In genomic region chr5:10556893-10557746, GRCh38 we compare ENCODE assay signal across 18 cellular contexts. TPM values are rescaled to one million over a fixed set of nuclear protein-coding genes. Genes with fewer than 3 reads are reported as not detected.
A peak's percentile ranks its signal among the peaks of the same experiment; 100 is the strongest.
DNase-seq lines count a peak whose midpoint lies in the region; FAIRE-seq and TF ChIP-seq lines count a peak whose summit lies in the region.
"Had no signal": no experiment of that assay in that cellular context is flagged by ENCODE, and none has a peak within 500 bp of the region (broad histone marks: within the 10 kb centered on the region; RNA-seq: fewer than 3 reads in every experiment).

No MANE protein-coding gene starts in this region.

- POLR2A ChIA-PET in H1 (lab: Charles Lee; ENCODE audit: partially characterized antibody): no interaction called here

- TF ChIP-seq CTCF in OCI-LY3 (IDR thresholded peaks at IDR 0.05; ENCODE audit: low read depth, low read length): no peak
- no peak for TF ChIP-seq CTCF in H1 (IDR thresholded peaks at IDR 0.05; ENCODE audit: control extremely low read depth in 1 of 3, insufficient read depth in 1 of 3, low read depth in 1 of 3, low read length in 3 of 3)

- H3K79me2 ChIP-seq in OCI-LY3 (ENCODE audit: low read length): no peaks in the 10 kb centered on the region
- no peaks in the 10 kb centered on the region for H3K79me2 ChIP-seq in H1 (ENCODE audit: control insufficient read depth in 1 of 2, insufficient read depth in 2 of 2, low read length in 2 of 2)
- H3K79me2 ChIP-seq in trophoblast cell (ENCODE audit: control insufficient read depth, insufficient read depth, low read length, poor library complexity): no peaks in the 10 kb centered on the region

- no peak overlapping the region for H3K14ac ChIP-seq in H1 (ENCODE audit: insufficient read length)
- H3K14ac ChIP-seq in trophoblast cell (ENCODE audit: low read length): peak overlapping the region; percentile 19

- WGBS in H1 (ENCODE audit: extremely low coverage in 1 of 2, insufficient coverage in 1 of 2, insufficient read length in 1 of 2, insufficient replicate concordance in 2 of 2, low coverage in 1 of 2, low lambda C conversion rate in 2 of 2, missing lambda C conversion rate in 1 of 2), 2 experiments: 86% methylated on average over 10 of the region's 11 CpGs; no CpG with 5 or more reads in 1 of the 2 experiments
- no CpG with 5 or more reads among the region's 11 CpGs for WGBS in trophoblast cell (ENCODE audit: extremely low coverage, insufficient coverage, insufficient read length)

- H2BK12ac ChIP-seq in H1 (ENCODE audit: low read depth, low read length): peak overlapping the region; percentile 91; the same call in 1 of the 2 replicates
- H2BK12ac ChIP-seq in trophoblast cell (ENCODE audit: low read length): peak overlapping the region; percentile 78

- TF ChIP-seq RAD21 in H1 (IDR thresholded peaks at IDR 0.05 in 1 of 2, conservative IDR thresholded peaks at IDR 0.05 in 1 of 2; ENCODE audit: low read depth in 2 of 2, low read length in 2 of 2): no peak

- H3K23me2 ChIP-seq in H1 (ENCODE audit: low read depth, low read length): no peaks in the 10 kb centered on the region

- H3K9ac ChIP-seq in OCI-LY3 (ENCODE audit: low read length) (peak overlapping the region; percentile 40; the same call in 1 of the 2 replicates), H1 (replicated peaks in 1 of 4; ENCODE audit: extremely low read depth in 1 of 4, low read depth in 3 of 4, low read length in 3 of 4) (no peak overlapping the region), trophoblast cell (ENCODE audit: low read length) (no peak overlapping the region)

- H2AK5ac ChIP-seq in H1 (ENCODE audit: low read depth, low read length) (no peak overlapping the region), trophoblast cell (ENCODE audit: low read length) (peak overlapping the region; percentile 59)

- no peak for TF ChIP-seq POLR2A in H1 (IDR thresholded peaks at IDR 0.05; ENCODE audit: control extremely low read depth in 1 of 2, low read depth in 2 of 2, low read length in 2 of 2)

- H3K4me2 ChIP-seq in OCI-LY3 (ENCODE audit: low read length) (peak overlapping the region; percentile 96), H1 (ENCODE audit: insufficient read depth in 1 of 2, low read depth in 2 of 2, low read length in 2 of 2) (no peak overlapping the region), trophoblast cell (ENCODE audit: low read length) (no peak overlapping the region)

- H2BK120ac ChIP-seq in H1 (replicated peaks; ENCODE audit: low read depth, low read length): no peak overlapping the region
- peak overlapping the region; percentile 46 for H2BK120ac ChIP-seq in trophoblast cell (ENCODE audit: insufficient read depth, low read length, poor library complexity)

- H3K27ac ChIP-seq in OCI-LY3 (ENCODE audit: low read length): peak overlapping the region; percentile 56; the same call in 1 of the 2 replicates
- no peak overlapping the region for H3K27ac ChIP-seq in H1 (ENCODE audit: low read depth, low read length)
- H3K27ac ChIP-seq in trophoblast cell (ENCODE audit: low read depth, low read length): no peak overlapping the region
- H3K27ac ChIP-seq: gastrocnemius medialis, Peyer's patch had no signal

- DNase-seq in ELR (ENCODE audit: low read depth): peak; percentile 35
- no peak for DNase-seq in H1 (ENCODE audit: low read depth in 1 of 2, low spot score in 2 of 2)
- no peak for DNase-seq in trophoblast cell
- DNase-seq in putamen (ENCODE audit: low spot score): no peak
- DNase-seq in DMS79 treated with DMSO at 0.1 percent for 48 hours (lab: John Stamatoyannopoulos, UW): no peak
- no peak for DNase-seq in GM19239 (ENCODE audit: insufficient read length, low spot score)
- no peak for DNase-seq in NCI-H2196 (lab: John Stamatoyannopoulos, UW; ENCODE audit: unreplicated experiment)
- DNase-seq: activated CD8-positive, alpha-beta memory T cell treated with anti-CD3 and anti-CD28 coated beads, Interleukin-2, amount 50 U/mL, for 4 hours; activated naive CD4-positive, alpha-beta T cell treated with anti-CD3 and anti-CD28 coated beads, Interleukin-2, amount 50 U/mL, for 16 hours; C1 segment of cervical spinal cord; gastrocnemius medialis; NCI-H2029; NCI-H526; nucleus accumbens; stimulated activated naive CD4-positive, alpha-beta T cell had no signal

- no peak overlapping the region for H2BK5ac ChIP-seq in H1 (ENCODE audit: low read depth, low read length)
- no peak overlapping the region for H2BK5ac ChIP-seq in trophoblast cell (ENCODE audit: low read depth, low read length, poor library complexity)

- peak overlapping the region; percentile 65 for H3K4me3 ChIP-seq in OCI-LY3 (ENCODE audit: low read length)
- H3K4me3 ChIP-seq in H1 (ENCODE audit: extremely low read depth in 1 of 4, insufficient read depth in 2 of 4, low read depth in 3 of 4, low read length in 4 of 4): no peak overlapping the region
- no peak overlapping the region for H3K4me3 ChIP-seq in trophoblast cell (ENCODE audit: low read depth, low read length)
- H3K4me3 ChIP-seq: gastrocnemius medialis, Peyer's patch had no signal

- no peak for TF ChIP-seq EP300 in H1 (IDR thresholded peaks at IDR 0.05; ENCODE audit: borderline replicate concordance in 1 of 2, low read depth in 2 of 2, low read length in 2 of 2)

- H4K91ac ChIP-seq in H1 (replicated peaks; ENCODE audit: insufficient read length, low read length): no peak overlapping the region
- peak overlapping the region; percentile 30 for H4K91ac ChIP-seq in trophoblast cell (ENCODE audit: low read depth, low read length)

- H3K36me3 ChIP-seq in OCI-LY3 (replicated peaks; ENCODE audit: low read depth, low read length): no peaks in the 10 kb centered on the region
- no peaks in the 10 kb centered on the region for H3K36me3 ChIP-seq in H1 (ENCODE audit: control insufficient read depth in 2 of 4, insufficient read depth in 4 of 4, low read length in 3 of 4)
- no peaks in the 10 kb centered on the region for H3K36me3 ChIP-seq in trophoblast cell (ENCODE audit: control insufficient read depth in 1 of 2, insufficient read depth in 2 of 2, low read length in 2 of 2)
- H3K36me3 ChIP-seq: brain microvascular endothelial cell, gastrocnemius medialis, Peyer's patch had no signal

- H3K23ac ChIP-seq in H1 (ENCODE audit: insufficient read length): no peak overlapping the region
- no peak overlapping the region for H3K23ac ChIP-seq in trophoblast cell (ENCODE audit: low read length)

- FAIRE-seq in H1 (lab: Jason Lieb, UNC): no peak
- FAIRE-seq in GM19239 (lab: Jason Lieb, UNC): no peak

- no peak overlapping the region for H4K8ac ChIP-seq in H1 (ENCODE audit: extremely low read depth, insufficient read depth, low read length)
- no peak overlapping the region for H4K8ac ChIP-seq in trophoblast cell (ENCODE audit: low read depth, low read length)

- H4K12ac ChIP-seq in trophoblast cell (ENCODE audit: low read depth, low read length): no peak overlapping the region

- no peaks in the 10 kb centered on the region for H3K79me1 ChIP-seq in H1 (ENCODE audit: low read depth, low read length)
- H3K79me1 ChIP-seq in trophoblast cell (ENCODE audit: low read length): peaks cover 23% of the 10 kb centered on the region

- H4K20me1 ChIP-seq in OCI-LY3 (ENCODE audit: insufficient read depth, low read length): no peaks in the 10 kb centered on the region
- no peaks in the 10 kb centered on the region for H4K20me1 ChIP-seq in H1 (replicated peaks in 1 of 2; ENCODE audit: control insufficient read depth in 1 of 2, insufficient read depth in 2 of 2, low read length in 2 of 2)

- H2BK15ac ChIP-seq in H1 (ENCODE audit: low read length): peak overlapping the region; percentile 25; the same call in 1 of the 2 replicates

- no peak overlapping the region for H3K56ac ChIP-seq in H1 (replicated peaks; ENCODE audit: insufficient read length, low read depth, low read length)

- no peaks in the 10 kb centered on the region for H3K9me3 ChIP-seq in OCI-LY3 (ENCODE audit: insufficient read depth, low read length)
- no peaks in the 10 kb centered on the region for H3K9me3 ChIP-seq in H1 (ENCODE audit: insufficient read depth in 2 of 2, low read depth in 1 of 2, low read length in 1 of 2)
- H3K9me3 ChIP-seq in trophoblast cell (ENCODE audit: insufficient read depth, low read depth, low read length): no peaks in the 10 kb centered on the region
- H3K9me3 ChIP-seq: gastrocnemius medialis, Peyer's patch had no signal

- CTCF ChIA-PET in H1 (lab: Charles Lee; ENCODE audit: partially characterized antibody): interaction anchor here (0.9 to 3.1 kb wide), 8 partner anchors 55 to 132 kb away, joined by 3 to 12 read pairs (median 4); no protein-coding TSS in a partner anchor

- no peak overlapping the region for H3K4ac ChIP-seq in H1 (replicated peaks; ENCODE audit: insufficient read length, low read depth, low read length)
- no peak overlapping the region for H3K4ac ChIP-seq in trophoblast cell (ENCODE audit: low read depth, low read length)

- H2BK20ac ChIP-seq in H1 (ENCODE audit: low read length): peak overlapping the region; percentile 75; the same call in 1 of the 2 replicates

- H3K27me3 ChIP-seq in OCI-LY3 (ENCODE audit: low read depth, low read length): peaks cover 5% of the 10 kb centered on the region
- H3K27me3 ChIP-seq in H1 (replicated peaks in 1 of 4; ENCODE audit: control insufficient read depth in 3 of 4, extremely low read depth in 1 of 4, insufficient read depth in 3 of 4, low read length in 3 of 4): peaks cover 0 to 10% (median 7%) of the 10 kb centered on the region in 4 experiments; a peak in 6 of 7 replicates
- no peaks in the 10 kb centered on the region for H3K27me3 ChIP-seq in trophoblast cell (ENCODE audit: insufficient read depth, low read length)
- H3K27me3 ChIP-seq: brain microvascular endothelial cell, Peyer's patch had no signal

- H3K18ac ChIP-seq in H1 (ENCODE audit: extremely low read depth, low read length) (no peak overlapping the region), trophoblast cell (ENCODE audit: low read length) (no peak overlapping the region)

- peaks cover 54% of the 10 kb centered on the region for H3K4me1 ChIP-seq in OCI-LY3 (ENCODE audit: low read length)
- H3K4me1 ChIP-seq in H1 (replicated peaks in 1 of 4; ENCODE audit: control insufficient read depth in 3 of 4, insufficient read depth in 4 of 4, low read length in 3 of 4): peaks cover 2 to 7% (median 4%) of the 10 kb centered on the region in 4 experiments
- peaks cover 19 to 34% of the 10 kb centered on the region in 2 experiments for H3K4me1 ChIP-seq in trophoblast cell (ENCODE audit: control insufficient read depth in 1 of 2, insufficient read depth in 2 of 2, low read length in 2 of 2)
- H3K4me1 ChIP-seq: gastrocnemius medialis, Peyer's patch had no signal

- H4K5ac ChIP-seq in H1 (ENCODE audit: insufficient read length, low read depth, low read length): no peak overlapping the region

- H2AFZ ChIP-seq in OCI-LY3 (ENCODE audit: low read depth, low read length) (no peak overlapping the region), H1 (ENCODE audit: low read length) (no peak overlapping the region), trophoblast cell (ENCODE audit: insufficient read depth, low read length, poor library complexity) (no peak overlapping the region)

RNA-seq across cellular contexts. Expression of gene ANKRD33B, which starts 6.8 kb away (rescaled TPM):
- 20.5 and 20.6 TPM in 2 replicates for total RNA-seq in H1 (2021; fragmentation: NEBNext Ultra II Directional; extraction: Animal tissue kit (Norgen Biotek cat#: 25700))
- 6.9 and 7.1 TPM in 2 replicates for polyA plus RNA-seq in H1 (2011; rRNA removed)
- polyA plus RNA-seq in H1 (2011; cell fraction: cytosol; rRNA removed): 5.4 TPM
- polyA plus RNA-seq in H1 (2011; cell fraction: nucleus; rRNA removed): 10.9 TPM
- polyA plus RNA-seq in H1 (2012, experiment 1 of 2): 8.6 to 11.9 TPM (median 11.1 TPM) in 4 replicates
- 2.7 TPM for polyA plus RNA-seq in H1 (2012, experiment 2 of 2)
- polyA plus RNA-seq in H1 (2013, experiment 1 of 2): 6.4 TPM
- 6.4 TPM for polyA plus RNA-seq in H1 (2013, experiment 2 of 2)
- 25.2 and 26.2 TPM in 2 replicates for polyA minus RNA-seq in H1 (2011; rRNA and poly(A)+ RNA removed)
- 16.0 TPM for polyA minus RNA-seq in H1 (2011; cell fraction: cytosol; rRNA and poly(A)+ RNA removed)
- 15.9 TPM for polyA minus RNA-seq in H1 (2011; cell fraction: nucleus; rRNA and poly(A)+ RNA removed)
- 11.4 and 11.6 TPM in 2 replicates for polyA plus RNA-seq in trophoblast cell (2013)
